Comparison of ENCODE assay signal across 16 cellular contexts in genomic region chr2:194698012-194698411, GRCh38.
DNase-seq lines count a peak whose midpoint lies in the region; ATAC-seq and TF ChIP-seq lines count a peak whose summit lies in the region.
"Had no signal": no experiment of that assay in that cellular context is flagged by ENCODE, and none has a peak within 500 bp of the region (broad histone marks: within the 10 kb centered on the region; RNA-seq: fewer than 3 reads in every experiment).

No MANE protein-coding gene starts in this region.

- no peaks in the 10 kb centered on the region for H3K36me3 ChIP-seq in WERI-Rb-1
- H3K36me3 ChIP-seq in right lobe of liver = no peaks in the 10 kb centered on the region
- H3K36me3 ChIP-seq: BLaER1 had no signal

- H3K27ac ChIP-seq in WERI-Rb-1 (no peak overlapping the region), right lobe of liver (no peak overlapping the region)
- H3K27ac ChIP-seq: BLaER1, GM23248 had no signal

- TF ChIP-seq CTCF in WERI-Rb-1 (IDR thresholded peaks at IDR 0.05; ENCODE audit: low read depth, low read length) = no peak
- TF ChIP-seq CTCF in right lobe of liver (IDR thresholded peaks at IDR 0.05) = no peak

- no peaks in the 10 kb centered on the region for H3K4me1 ChIP-seq in right lobe of liver
- H3K4me1 ChIP-seq: BLaER1, Caco-2 had no signal

- intact Hi-C loops in right lobe of liver (cut with DNase I) = no loop called here

- H3K4me3 ChIP-seq in WERI-Rb-1 (ENCODE audit: low read depth, low read length) (no peak overlapping the region), right lobe of liver (no peak overlapping the region)
- H3K4me3 ChIP-seq: BLaER1, GM12878, GM23248 had no signal

- no peak for TF ChIP-seq POLR2A in right lobe of liver (IDR thresholded peaks at IDR 0.05)

- no peak for ATAC-seq in right lobe of liver
- ATAC-seq: GM12878, HCT116, HepG2 had no signal

- no peaks in the 10 kb centered on the region for H3K27me3 ChIP-seq in WERI-Rb-1 (ENCODE audit: insufficient read depth, low read depth, severe bottlenecking)
- H3K27me3 ChIP-seq in right lobe of liver = no peaks in the 10 kb centered on the region
- H3K27me3 ChIP-seq: BLaER1 had no signal

- H3K9me3 ChIP-seq in WERI-Rb-1 (ENCODE audit: severe bottlenecking) (no peaks in the 10 kb centered on the region), right lobe of liver (no peaks in the 10 kb centered on the region)
- H3K9me3 ChIP-seq: BLaER1, Caco-2 had no signal

- DNase-seq in NCI-H510A treated with DMSO at 0.1 percent for 48 hours (lab: John Stamatoyannopoulos, UW) (peak; percentile 19), NCI-H510A (lab: John Stamatoyannopoulos, UW) (no peak), HT-29 (ENCODE audit: low spot score) (peak; percentile 7), WERI-Rb-1 (peak; percentile 21), NCI-H1092 (lab: John Stamatoyannopoulos, UW) (no peak), right lobe of liver (no peak)
- DNase-seq in activated CD8-positive, alpha-beta memory T cell treated with anti-CD3 and anti-CD28 coated beads, Interleukin-2, amount 50 U/mL, for 48 hours = no peak
- DNase-seq: 8988T; AML-193; Caco-2; CD8-positive, alpha-beta memory T cell; GM23248 had no signal

- 27% methylated on average over 3 of the region's 3 CpGs for WGBS in right lobe of liver (ENCODE audit: insufficient coverage, low coverage, low lambda C conversion rate, missing lambda C conversion rate)

Comparison
In these comparisons a context has a peak if more than half of its experiments do, and no peak if none do; other contexts are left out.
1. DNase-seq: peak in NCI-H510A treated with DMSO at 0.1 percent for 48 hours (single experiment), HT-29 (single experiment) and WERI-Rb-1 (single experiment); none in NCI-H510A (single experiment), NCI-H1092 (single experiment), activated CD8-positive, alpha-beta memory T cell treated with anti-CD3 and anti-CD28 coated beads, Interleukin-2, amount 50 U/mL, for 48 hours (single experiment) and right lobe of liver (0 of 3).